1 cellular context compared by ENCODE assay signal in genomic region chr7:39948932-39949928, GRCh38.
TF ChIP-seq lines count a peak whose summit lies in the region.

No MANE protein-coding gene starts in this region.

TF ChIP-seq in HepG2, 621 proteins besides CTCF, POLR2A, EP300 and RAD21 (continued from another document and continues in another):
- TF ChIP-seq PREB (CRISPR knock-in tag; IDR thresholded peaks at IDR 0.05), result no peak
- peak; percentile 47; the same call in 1 of the 2 replicates for TF ChIP-seq ZBTB38 (CRISPR knock-in tag; IDR thresholded peaks at IDR 0.05)
- TF ChIP-seq KLF12 (CRISPR knock-in tag; IDR thresholded peaks at IDR 0.05; ENCODE audit: borderline replicate concordance), result 0 out of 2 replicates have a peak, but pooled peaks have one; percentile 46
- TF ChIP-seq ZBTB21 (CRISPR knock-in tag; IDR thresholded peaks at IDR 0.05), result peak; percentile 54; the same call in 1 of the 2 replicates
- TF ChIP-seq TOE1 (CRISPR knock-in tag; IDR thresholded peaks at IDR 0.05), result no peak
- peak; percentile 76; the same call in 1 of the 2 replicates for TF ChIP-seq ZNF607 (CRISPR knock-in tag; IDR thresholded peaks at IDR 0.05; ENCODE audit: borderline replicate concordance)
- TF ChIP-seq ZNF414 (CRISPR knock-in tag; IDR thresholded peaks at IDR 0.05), result peak; percentile 93
- peak; percentile 95 for TF ChIP-seq ZFX (CRISPR knock-in tag; IDR thresholded peaks at IDR 0.05; ENCODE audit: low read depth)
- peak; percentile 88 for TF ChIP-seq KMT2B (CRISPR knock-in tag; IDR thresholded peaks at IDR 0.05)
- peak; percentile 27 for TF ChIP-seq HNRNPH1 (optimal IDR thresholded peaks at IDR 0.05; ENCODE audit: low read depth, low read length)
- TF ChIP-seq NFRKB (IDR thresholded peaks at IDR 0.05), result no peak
- no peak for TF ChIP-seq ONECUT2 (CRISPR knock-in tag; IDR thresholded peaks at IDR 0.05)
- 0 out of 2 replicates have a peak, but pooled peaks have one; percentile 46 for TF ChIP-seq AHR (CRISPR knock-in tag; IDR thresholded peaks at IDR 0.05)
- no peak for TF ChIP-seq HMG20A (CRISPR knock-in tag; IDR thresholded peaks at IDR 0.05; ENCODE audit: borderline replicate concordance)
- TF ChIP-seq GZF1 (CRISPR knock-in tag; IDR thresholded peaks at IDR 0.05), result peak; percentile 87
- peak; percentile 77 for TF ChIP-seq MEF2D (CRISPR knock-in tag; IDR thresholded peaks at IDR 0.05)
- peak; percentile 94 for TF ChIP-seq POLR2G (IDR thresholded peaks at IDR 0.05; ENCODE audit: low read depth, low read length)
- TF ChIP-seq ZNF337 (CRISPR knock-in tag; IDR thresholded peaks at IDR 0.05; ENCODE audit: borderline replicate concordance, low read depth), result peak; percentile 92; the same call in 1 of the 2 replicates
- no peak for TF ChIP-seq AHDC1 (CRISPR knock-in tag; IDR thresholded peaks at IDR 0.05; ENCODE audit: borderline replicate concordance)
- TF ChIP-seq THYN1 (CRISPR knock-in tag; IDR thresholded peaks at IDR 0.05; ENCODE audit: borderline replicate concordance, low read depth), result 0 out of 2 replicates have a peak, but pooled peaks have one; percentile 5
- peak; percentile 67; the same call in 1 of the 2 replicates for TF ChIP-seq ELK4 (CRISPR knock-in tag; IDR thresholded peaks at IDR 0.05; ENCODE audit: borderline replicate concordance)
- peak; percentile 81; the same call in 1 of the 2 replicates for TF ChIP-seq ZNF619 (CRISPR knock-in tag; IDR thresholded peaks at IDR 0.05)
- peak; percentile 93 for TF ChIP-seq ASH2L (IDR thresholded peaks at IDR 0.05; ENCODE audit: insufficient read length, low read depth, low read length)
- peak; percentile 92 for TF ChIP-seq FOXC1 (CRISPR knock-in tag; IDR thresholded peaks at IDR 0.05; ENCODE audit: borderline replicate concordance)
- peak; percentile 85 for TF ChIP-seq THAP9 (CRISPR knock-in tag; IDR thresholded peaks at IDR 0.05; ENCODE audit: borderline replicate concordance)
- TF ChIP-seq HMGXB3 (CRISPR knock-in tag; IDR thresholded peaks at IDR 0.05; ENCODE audit: borderline replicate concordance), result no peak; the same call in 1 of the 2 replicates
- peak; percentile 33; the same call in 1 of the 2 replicates for TF ChIP-seq ZFYVE20 (CRISPR knock-in tag; IDR thresholded peaks at IDR 0.05; ENCODE audit: borderline replicate concordance, low read depth)
- TF ChIP-seq PAX8 (CRISPR knock-in tag; IDR thresholded peaks at IDR 0.05; ENCODE audit: borderline replicate concordance), result no peak
- TF ChIP-seq TBL1XR1 (IDR thresholded peaks at IDR 0.05; ENCODE audit: borderline replicate concordance, low read length, partially characterized antibody), result peak; percentile 3
- TF ChIP-seq MAZ (IDR thresholded peaks at IDR 0.05; ENCODE audit: borderline replicate concordance, low read depth, low read length), result no peak; the same call in 1 of the 2 replicates
- TF ChIP-seq MAZ (CRISPR knock-in tag; IDR thresholded peaks at IDR 0.05; ENCODE audit: low read depth), result peak; percentile 82
- TF ChIP-seq NAIF1 (CRISPR knock-in tag; IDR thresholded peaks at IDR 0.05; ENCODE audit: borderline replicate concordance), result peak; percentile 30; the same call in 1 of the 2 replicates
- no peak for TF ChIP-seq SOX6 (IDR thresholded peaks at IDR 0.05)
- TF ChIP-seq SOX6 (CRISPR knock-in tag; IDR thresholded peaks at IDR 0.05), result peak; percentile 79
- TF ChIP-seq ZSCAN22 (CRISPR knock-in tag; IDR thresholded peaks at IDR 0.05), result no peak
- 0 out of 2 replicates have a peak, but pooled peaks have one; percentile 55 for TF ChIP-seq POLR2AphosphoS2 (IDR thresholded peaks at IDR 0.05; ENCODE audit: low read depth, low read length)
- peak; percentile 75 for TF ChIP-seq HDAC1 (CRISPR knock-in tag; IDR thresholded peaks at IDR 0.05)
- TF ChIP-seq ZNF224 (CRISPR knock-in tag; IDR thresholded peaks at IDR 0.05), result no peak; the same call in 1 of the 2 replicates
- TF ChIP-seq ZNF839 (CRISPR knock-in tag; IDR thresholded peaks at IDR 0.05; ENCODE audit: borderline replicate concordance), result no peak
- TF ChIP-seq HNRNPUL1 (IDR thresholded peaks at IDR 0.05; ENCODE audit: low read depth, low read length), result no peak
- TF ChIP-seq TERF1 (CRISPR knock-in tag; IDR thresholded peaks at IDR 0.05), result no peak
- peak; percentile 32; the same call in 1 of the 2 replicates for TF ChIP-seq BRF2 (CRISPR knock-in tag; IDR thresholded peaks at IDR 0.05)
- TF ChIP-seq U2AF2 (IDR thresholded peaks at IDR 0.05; ENCODE audit: low read depth, low read length), result 0 out of 2 replicates have a peak, but pooled peaks have one; percentile 41
